23 cellular contexts compared by ENCODE assay signal in the genomic region with DNA sequence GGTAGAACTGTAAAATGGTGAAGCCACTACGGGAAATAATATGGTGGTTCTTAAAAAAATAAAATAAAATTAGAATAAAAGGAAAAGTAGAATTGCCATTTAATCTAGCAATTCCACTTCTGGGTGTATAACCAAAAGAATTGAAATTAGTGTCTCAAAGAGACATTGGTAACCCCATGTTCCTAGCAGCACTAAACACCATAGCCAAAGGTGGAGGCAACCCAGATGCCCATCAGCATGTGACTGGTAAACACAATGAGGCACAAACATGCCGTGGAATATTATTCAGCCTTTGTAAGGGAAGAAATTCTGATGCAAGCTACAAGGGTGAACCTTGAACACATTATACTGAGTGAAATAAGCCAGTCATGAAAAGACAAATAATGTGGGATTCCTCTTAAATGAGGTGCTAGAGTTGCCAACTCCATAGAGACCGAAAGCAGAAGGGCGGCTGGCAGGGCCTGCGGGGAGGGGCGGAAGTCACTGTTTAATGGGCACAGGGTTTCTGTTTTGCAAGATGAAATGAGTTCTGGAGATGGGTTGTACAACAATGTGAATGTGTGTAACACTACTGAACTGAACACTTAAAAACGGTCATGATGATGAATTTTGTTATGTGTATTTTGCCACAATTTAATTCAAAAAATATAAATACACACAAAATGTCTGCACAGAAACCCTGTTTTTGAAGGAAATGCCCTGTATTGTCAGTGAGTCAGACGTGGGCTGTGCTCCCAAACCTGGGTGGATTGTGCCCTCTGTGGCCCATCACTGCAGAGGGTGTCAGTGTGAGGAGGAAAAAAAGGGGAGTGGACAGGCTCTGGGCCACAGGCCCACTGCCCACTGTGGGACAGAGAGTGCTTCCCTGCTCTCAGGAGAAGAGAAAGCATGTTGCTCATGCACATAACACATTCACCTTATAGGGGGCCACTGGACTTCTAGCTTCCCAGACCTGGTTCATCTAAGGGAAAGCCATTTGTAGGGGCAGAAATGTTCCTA. TPM values are rescaled to one million over a fixed set of nuclear protein-coding genes. Genes with fewer than 3 reads are reported as not detected.
DNase-seq lines count a peak whose midpoint lies in the region; ATAC-seq, FAIRE-seq and TF ChIP-seq lines count a peak whose summit lies in the region.
"Had no signal": no experiment of that assay in that cellular context is flagged by ENCODE, and none has a peak within 500 bp of the region (broad histone marks: within the 10 kb centered on the region; RNA-seq: fewer than 3 reads in every experiment).

No MANE protein-coding gene starts in this region.

- TF ChIP-seq RAD21 in HepG2 (CRISPR knock-in tag; IDR thresholded peaks at IDR 0.05) = no peak

- peak; percentile 28 for DNase-seq in activated effector memory CD4-positive, alpha-beta T cell treated with anti-CD3 and anti-CD28 coated beads, Interleukin-2, amount 50 U/mL, for 16 hours
- DNase-seq in activated effector memory CD4-positive, alpha-beta T cell treated with Interleukin-2 at 50 U/mL for 16 hours = no peak
- DNase-seq in RWPE2 (ENCODE audit: low spot score) (no peak), HepG2 (ENCODE audit: low spot score) (no peak), tibial artery (peak; percentile 48 to 72), GM19238 (ENCODE audit: insufficient read length, low spot score) (no peak), GM10248 (ENCODE audit: extremely low spot score) (no peak)
- DNase-seq: activated CD8-positive, alpha-beta memory T cell treated with anti-CD3 and anti-CD28 coated beads, Interleukin-2, amount 50 U/mL, for 48 hours; activated naive CD4-positive, alpha-beta T cell treated with anti-CD3 and anti-CD28 coated beads for 36 hours; cortex of kidney; DMS79; NCI-H1105 treated with DMSO at 0.1 percent for 48 hours; NCI-H2171; T1000 had no signal

- intact Hi-C loops in HepG2 (cut with micrococcal nuclease; ENCODE audit: unreplicated experiment) (no loop called here), tibial artery (cut with DNase I; ENCODE audit: low total_unique reads) (loop anchor here (2.0 kb wide), 1 partner anchor 55 kb away; no protein-coding TSS in a partner anchor)

- peaks cover 37% of the 10 kb centered on the region for H3K4me1 ChIP-seq in RWPE2 (ENCODE audit: insufficient read depth, poor library complexity, severe bottlenecking)
- no peaks in the 10 kb centered on the region for H3K4me1 ChIP-seq in HepG2 (ENCODE audit: insufficient read depth, low read length)
- H3K4me1 ChIP-seq in tibial artery = no peaks in the 10 kb centered on the region
- H3K4me1 ChIP-seq: SJSA1 had no signal

- WGBS in HepG2 (ENCODE audit: low lambda C conversion rate) = 39% methylated on average over 8 of the region's 8 CpGs

- H3K9ac ChIP-seq in HepG2 (ENCODE audit: insufficient read depth, low read depth, low read length) = no peak overlapping the region

- H3K27me3 ChIP-seq in RWPE2 (ENCODE audit: insufficient read depth, poor library complexity, severe bottlenecking) (no peaks in the 10 kb centered on the region), HepG2 (ENCODE audit: control insufficient read depth in 1 of 2, insufficient read depth in 2 of 2, low read length in 2 of 2) (peaks cover 0 to 5% of the 10 kb centered on the region in 2 experiments; a peak in 1 of 5 replicates), tibial artery (no peaks in the 10 kb centered on the region)
- H3K27me3 ChIP-seq: SJSA1, tibial nerve had no signal

- no peak for TF ChIP-seq POLR2A in HepG2 (IDR thresholded peaks at IDR 0.05; ENCODE audit: insufficient read depth in 1 of 2, low read depth in 2 of 2, low read length in 2 of 2)

- CTCF ChIA-PET in HepG2 (lab: Yijun Ruan, JAX; ENCODE audit: low intra/inter-chr PET ratio, low total read pairs) (no interaction called here), GM10248 (lab: Yijun Ruan, JAX) (interaction anchor here (2.0 kb wide), 1 partner anchor 10 kb away, joined by 6 read pairs; no protein-coding TSS in a partner anchor)

- no peak for FAIRE-seq in HepG2 (lab: Jason Lieb, UNC)
- FAIRE-seq: astrocyte, islet of Langerhans had no signal

- H3K4me3 ChIP-seq in RWPE2 (ENCODE audit: severe bottlenecking) (no peak overlapping the region), HepG2 (replicated peaks in 1 of 3; ENCODE audit: insufficient read depth in 1 of 3, low read depth in 2 of 3, low read length in 3 of 3) (no peak overlapping the region), tibial artery (no peak overlapping the region)
- H3K4me3 ChIP-seq: SJSA1, tibial nerve had no signal

- no peaks in the 10 kb centered on the region for H3K79me2 ChIP-seq in HepG2 (ENCODE audit: insufficient read depth, low read length)

- no peaks in the 10 kb centered on the region for H4K20me1 ChIP-seq in HepG2 (ENCODE audit: insufficient read depth, low read length)

- TF ChIP-seq CTCF in RWPE2 (IDR thresholded peaks at IDR 0.05; ENCODE audit: poor library complexity, severe bottlenecking) (no peak), HepG2 (CRISPR knock-in tag; IDR thresholded peaks at IDR 0.05) (no peak), tibial artery (IDR thresholded peaks at IDR 0.05) (no peak), GM10248 (IDR thresholded peaks at IDR 0.05; ENCODE audit: control extremely low read depth, extremely low read depth, low read depth, missing control alignments) (no peak)

- H2AFZ ChIP-seq in HepG2 (ENCODE audit: low read length) = no peak overlapping the region

- TF ChIP-seq EP300 in HepG2 (IDR thresholded peaks at IDR 0.05; ENCODE audit: low read depth in 2 of 2, low read length in 2 of 2) (no peak), HepG2 (CRISPR knock-in tag; IDR thresholded peaks at IDR 0.05; ENCODE audit: borderline replicate concordance) (no peak)

- H3K4me2 ChIP-seq in HepG2 (ENCODE audit: low read depth, low read length) = no peak overlapping the region

- H3K36me3 ChIP-seq in RWPE2 (ENCODE audit: low read depth) = no peaks in the 10 kb centered on the region
- no peaks in the 10 kb centered on the region for H3K36me3 ChIP-seq in HepG2 (replicated peaks in 1 of 2; ENCODE audit: control insufficient read depth in 1 of 2, insufficient read depth in 2 of 2, low read length in 2 of 2)
- no peaks in the 10 kb centered on the region for H3K36me3 ChIP-seq in tibial artery
- H3K36me3 ChIP-seq: SJSA1, tibial nerve had no signal

- H3K27ac ChIP-seq in RWPE2 (ENCODE audit: poor library complexity, severe bottlenecking) (peak overlapping the region; percentile 31), HepG2 (ENCODE audit: extremely low read length, insufficient read depth, low read length) (no peak overlapping the region), tibial artery (no peak overlapping the region)
- H3K27ac ChIP-seq: C4-2B, SJSA1, tibial nerve had no signal

- POLR2A ChIA-PET in HepG2 (lab: Yijun Ruan, JAX) = no interaction called here
- POLR2A ChIA-PET in GM10248 (lab: Yijun Ruan, JAX) = no interaction called here

- in situ Hi-C loops in HepG2 (cut with HindIII; ENCODE audit: extremely low pct_ligation_motif_present, low pct_unique_long_range_greater_than_20kb) = no loop called here

- H3K9me3 ChIP-seq in RWPE2 (ENCODE audit: severe bottlenecking) (no peaks in the 10 kb centered on the region), HepG2 (ENCODE audit: low read length) (no peaks in the 10 kb centered on the region), tibial artery (no peaks in the 10 kb centered on the region)
- H3K9me3 ChIP-seq: SJSA1, tibial nerve had no signal

- no TSS peak for BruUV-seq in HepG2 (replicated peaks; lab: Mats Ljungman, UMichigan)

- no peak for ATAC-seq in RWPE2 (ENCODE audit: low read depth)
- ATAC-seq in HepG2 = no peak; the same call in none of the 3 replicates
- ATAC-seq in GM21619 (IDR thresholded peaks at IDR 0.05; ENCODE audit: unreplicated experiment) = no peak
- ATAC-seq: stimulated activated memory B cell treated with anti-CD40 and anti-IgM and Interleukin-4, amounts not matched to agents 10 μg/mL and 1 μg/mL and 100 μg/mL, for 72 hours had no signal

TF ChIP-seq in HepG2, 621 proteins besides CTCF, POLR2A, EP300 and RAD21 (continues in another document):
- TF ChIP-seq CEBPG (CRISPR knock-in tag; IDR thresholded peaks at IDR 0.05) = 0 out of 2 replicates have a peak, but pooled peaks have one; percentile 24
- no peak for TF ChIP-seq ZNF629 (CRISPR knock-in tag; conservative IDR thresholded peaks at IDR 0.05)
- TF ChIP-seq TBX2 (CRISPR knock-in tag; IDR thresholded peaks at IDR 0.05; ENCODE audit: borderline replicate concordance) = no peak
- TF ChIP-seq SCMH1 (CRISPR knock-in tag; IDR thresholded peaks at IDR 0.05; ENCODE audit: borderline replicate concordance) = no peak
- TF ChIP-seq CENPT (CRISPR knock-in tag; IDR thresholded peaks at IDR 0.05; ENCODE audit: low read depth) = no peak
- no peak for TF ChIP-seq SMARCE1 (IDR thresholded peaks at IDR 0.05; ENCODE audit: borderline replicate concordance)

RNA-seq across cellular contexts. Expression of gene CD93, which starts 49.6 kb away (rescaled TPM):
- not detected in 2 replicates for total RNA-seq in HepG2 (2016; rRNA removed; fragmentation: Illumina TruSeq; extraction: Trizol)
- not detected in 2 replicates for total RNA-seq in HepG2 (2016; cell fraction: cytosol; rRNA removed; fragmentation: Illumina TruSeq; extraction: Trizol; ENCODE audit: low read depth)
- total RNA-seq in HepG2 (2016; cell fraction: insoluble cytoplasmic fraction; rRNA removed; fragmentation: Illumina TruSeq; extraction: Trizol) = not detected in 2 replicates
- not detected in 2 replicates for total RNA-seq in HepG2 (2016; cell fraction: membrane; rRNA removed; fragmentation: Illumina TruSeq; extraction: Trizol)
- not detected in 2 replicates for total RNA-seq in HepG2 (2016; cell fraction: nucleus; rRNA removed; fragmentation: Illumina TruSeq; extraction: Trizol)
- not detected in 2 replicates for polyA plus RNA-seq in HepG2 (2011; rRNA removed)
- 0.01 TPM in 2 replicates for polyA plus RNA-seq in HepG2 (2011; cell fraction: cytosol; rRNA removed)
- not detected in 2 replicates for polyA plus RNA-seq in HepG2 (2011; cell fraction: nucleus; rRNA removed)
- polyA plus RNA-seq in HepG2 (2012) = not detected in 2 replicates
- polyA plus RNA-seq in HepG2 (2016; cell fraction: cytosol; fragmentation: Illumina TruSeq; extraction: Trizol; ENCODE audit: low read depth) = not detected in 2 replicates
- not detected in 2 replicates for polyA plus RNA-seq in HepG2 (2016; cell fraction: insoluble cytoplasmic fraction; fragmentation: Illumina TruSeq; extraction: Trizol; ENCODE audit: low read depth)
- polyA plus RNA-seq in HepG2 (2016; cell fraction: membrane; fragmentation: Illumina TruSeq; extraction: Trizol; ENCODE audit: low read depth) = not detected in 2 replicates
- polyA plus RNA-seq in HepG2 (2016; cell fraction: nucleus; fragmentation: Illumina TruSeq; extraction: Trizol; ENCODE audit: insufficient read depth, low read depth) = not detected in 2 replicates
- not detected in 2 replicates for polyA minus RNA-seq in HepG2 (2011; rRNA and poly(A)+ RNA removed; ENCODE audit: low replicate concordance)
- not detected in 2 replicates for polyA minus RNA-seq in HepG2 (2011; cell fraction: cytosol; rRNA and poly(A)+ RNA removed)
- polyA minus RNA-seq in HepG2 (2011; cell fraction: nucleus; rRNA and poly(A)+ RNA removed) = not detected in 2 replicates
- total RNA-seq: A172, SJSA1 had no signal
- polyA plus RNA-seq: IgD-negative memory B cell had no signal

Comparison
In these comparisons a context has a peak if more than half of its experiments do, and no peak if none do; other contexts are left out.
1. DNase-seq: peak in activated effector memory CD4-positive, alpha-beta T cell treated with anti-CD3 and anti-CD28 coated beads, Interleukin-2, amount 50 U/mL, for 16 hours (single experiment) and tibial artery (2 of 2); none in activated effector memory CD4-positive, alpha-beta T cell treated with Interleukin-2 at 50 U/mL for 16 hours (single experiment), RWPE2 (single experiment), HepG2 (single experiment), GM19238 (single experiment) and GM10248 (single experiment).